In the genomic region with DNA sequence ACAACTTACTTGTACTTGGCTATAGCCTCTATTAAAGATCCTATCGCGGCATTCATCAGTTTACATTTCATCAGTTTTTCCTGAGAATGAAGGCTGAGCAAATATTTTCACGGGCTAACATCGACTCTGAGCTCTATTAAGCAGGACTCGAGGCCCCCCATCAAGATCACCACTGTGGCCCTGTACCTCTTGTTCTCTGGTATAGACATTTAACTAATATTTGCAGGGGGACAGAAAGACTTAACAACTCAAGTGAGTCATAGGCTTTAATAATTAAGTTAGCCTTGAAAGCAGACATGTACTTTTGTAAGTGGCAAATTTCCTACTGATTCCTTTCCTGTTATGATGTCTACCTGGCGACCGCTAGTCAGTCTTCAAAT, we compare ENCODE assay signal across 1 cellular context.
TF ChIP-seq lines count a peak whose summit lies in the region.

No MANE protein-coding gene starts in this region.

TF ChIP-seq in HepG2, 621 proteins besides CTCF, POLR2A, EP300 and RAD21 (continued from another document and continues in another):
- TF ChIP-seq, protein P1, sequence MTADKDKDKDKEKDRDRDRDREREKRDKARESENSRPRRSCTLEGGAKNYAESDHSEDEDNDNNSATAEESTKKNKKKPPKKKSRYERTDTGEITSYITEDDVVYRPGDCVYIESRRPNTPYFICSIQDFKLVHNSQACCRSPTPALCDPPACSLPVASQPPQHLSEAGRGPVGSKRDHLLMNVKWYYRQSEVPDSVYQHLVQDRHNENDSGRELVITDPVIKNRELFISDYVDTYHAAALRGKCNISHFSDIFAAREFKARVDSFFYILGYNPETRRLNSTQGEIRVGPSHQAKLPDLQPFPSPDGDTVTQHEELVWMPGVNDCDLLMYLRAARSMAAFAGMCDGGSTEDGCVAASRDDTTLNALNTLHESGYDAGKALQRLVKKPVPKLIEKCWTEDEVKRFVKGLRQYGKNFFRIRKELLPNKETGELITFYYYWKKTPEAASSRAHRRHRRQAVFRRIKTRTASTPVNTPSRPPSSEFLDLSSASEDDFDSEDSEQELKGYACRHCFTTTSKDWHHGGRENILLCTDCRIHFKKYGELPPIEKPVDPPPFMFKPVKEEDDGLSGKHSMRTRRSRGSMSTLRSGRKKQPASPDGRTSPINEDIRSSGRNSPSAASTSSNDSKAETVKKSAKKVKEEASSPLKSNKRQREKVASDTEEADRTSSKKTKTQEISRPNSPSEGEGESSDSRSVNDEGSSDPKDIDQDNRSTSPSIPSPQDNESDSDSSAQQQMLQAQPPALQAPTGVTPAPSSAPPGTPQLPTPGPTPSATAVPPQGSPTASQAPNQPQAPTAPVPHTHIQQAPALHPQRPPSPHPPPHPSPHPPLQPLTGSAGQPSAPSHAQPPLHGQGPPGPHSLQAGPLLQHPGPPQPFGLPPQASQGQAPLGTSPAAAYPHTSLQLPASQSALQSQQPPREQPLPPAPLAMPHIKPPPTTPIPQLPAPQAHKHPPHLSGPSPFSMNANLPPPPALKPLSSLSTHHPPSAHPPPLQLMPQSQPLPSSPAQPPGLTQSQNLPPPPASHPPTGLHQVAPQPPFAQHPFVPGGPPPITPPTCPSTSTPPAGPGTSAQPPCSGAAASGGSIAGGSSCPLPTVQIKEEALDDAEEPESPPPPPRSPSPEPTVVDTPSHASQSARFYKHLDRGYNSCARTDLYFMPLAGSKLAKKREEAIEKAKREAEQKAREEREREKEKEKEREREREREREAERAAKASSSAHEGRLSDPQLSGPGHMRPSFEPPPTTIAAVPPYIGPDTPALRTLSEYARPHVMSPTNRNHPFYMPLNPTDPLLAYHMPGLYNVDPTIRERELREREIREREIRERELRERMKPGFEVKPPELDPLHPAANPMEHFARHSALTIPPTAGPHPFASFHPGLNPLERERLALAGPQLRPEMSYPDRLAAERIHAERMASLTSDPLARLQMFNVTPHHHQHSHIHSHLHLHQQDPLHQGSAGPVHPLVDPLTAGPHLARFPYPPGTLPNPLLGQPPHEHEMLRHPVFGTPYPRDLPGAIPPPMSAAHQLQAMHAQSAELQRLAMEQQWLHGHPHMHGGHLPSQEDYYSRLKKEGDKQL (CRISPR knock-in tag; IDR thresholded peaks at IDR 0.05; ENCODE audit: low read depth) = peak; percentile 89; the same call in 1 of the 2 replicates
- TF ChIP-seq, protein P2, sequence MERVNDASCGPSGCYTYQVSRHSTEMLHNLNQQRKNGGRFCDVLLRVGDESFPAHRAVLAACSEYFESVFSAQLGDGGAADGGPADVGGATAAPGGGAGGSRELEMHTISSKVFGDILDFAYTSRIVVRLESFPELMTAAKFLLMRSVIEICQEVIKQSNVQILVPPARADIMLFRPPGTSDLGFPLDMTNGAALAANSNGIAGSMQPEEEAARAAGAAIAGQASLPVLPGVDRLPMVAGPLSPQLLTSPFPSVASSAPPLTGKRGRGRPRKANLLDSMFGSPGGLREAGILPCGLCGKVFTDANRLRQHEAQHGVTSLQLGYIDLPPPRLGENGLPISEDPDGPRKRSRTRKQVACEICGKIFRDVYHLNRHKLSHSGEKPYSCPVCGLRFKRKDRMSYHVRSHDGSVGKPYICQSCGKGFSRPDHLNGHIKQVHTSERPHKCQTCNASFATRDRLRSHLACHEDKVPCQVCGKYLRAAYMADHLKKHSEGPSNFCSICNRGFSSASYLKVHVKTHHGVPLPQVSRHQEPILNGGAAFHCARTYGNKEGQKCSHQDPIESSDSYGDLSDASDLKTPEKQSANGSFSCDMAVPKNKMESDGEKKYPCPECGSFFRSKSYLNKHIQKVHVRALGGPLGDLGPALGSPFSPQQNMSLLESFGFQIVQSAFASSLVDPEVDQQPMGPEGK (CRISPR knock-in tag; IDR thresholded peaks at IDR 0.05) = peak; percentile 71
- peak; percentile 67 for TF ChIP-seq PPARG (CRISPR knock-in tag; conservative IDR thresholded peaks at IDR 0.05)
- no peak for TF ChIP-seq ZEB1 (IDR thresholded peaks at IDR 0.05; ENCODE audit: insufficient replicate concordance, low read depth)
- TF ChIP-seq, protein P3, sequence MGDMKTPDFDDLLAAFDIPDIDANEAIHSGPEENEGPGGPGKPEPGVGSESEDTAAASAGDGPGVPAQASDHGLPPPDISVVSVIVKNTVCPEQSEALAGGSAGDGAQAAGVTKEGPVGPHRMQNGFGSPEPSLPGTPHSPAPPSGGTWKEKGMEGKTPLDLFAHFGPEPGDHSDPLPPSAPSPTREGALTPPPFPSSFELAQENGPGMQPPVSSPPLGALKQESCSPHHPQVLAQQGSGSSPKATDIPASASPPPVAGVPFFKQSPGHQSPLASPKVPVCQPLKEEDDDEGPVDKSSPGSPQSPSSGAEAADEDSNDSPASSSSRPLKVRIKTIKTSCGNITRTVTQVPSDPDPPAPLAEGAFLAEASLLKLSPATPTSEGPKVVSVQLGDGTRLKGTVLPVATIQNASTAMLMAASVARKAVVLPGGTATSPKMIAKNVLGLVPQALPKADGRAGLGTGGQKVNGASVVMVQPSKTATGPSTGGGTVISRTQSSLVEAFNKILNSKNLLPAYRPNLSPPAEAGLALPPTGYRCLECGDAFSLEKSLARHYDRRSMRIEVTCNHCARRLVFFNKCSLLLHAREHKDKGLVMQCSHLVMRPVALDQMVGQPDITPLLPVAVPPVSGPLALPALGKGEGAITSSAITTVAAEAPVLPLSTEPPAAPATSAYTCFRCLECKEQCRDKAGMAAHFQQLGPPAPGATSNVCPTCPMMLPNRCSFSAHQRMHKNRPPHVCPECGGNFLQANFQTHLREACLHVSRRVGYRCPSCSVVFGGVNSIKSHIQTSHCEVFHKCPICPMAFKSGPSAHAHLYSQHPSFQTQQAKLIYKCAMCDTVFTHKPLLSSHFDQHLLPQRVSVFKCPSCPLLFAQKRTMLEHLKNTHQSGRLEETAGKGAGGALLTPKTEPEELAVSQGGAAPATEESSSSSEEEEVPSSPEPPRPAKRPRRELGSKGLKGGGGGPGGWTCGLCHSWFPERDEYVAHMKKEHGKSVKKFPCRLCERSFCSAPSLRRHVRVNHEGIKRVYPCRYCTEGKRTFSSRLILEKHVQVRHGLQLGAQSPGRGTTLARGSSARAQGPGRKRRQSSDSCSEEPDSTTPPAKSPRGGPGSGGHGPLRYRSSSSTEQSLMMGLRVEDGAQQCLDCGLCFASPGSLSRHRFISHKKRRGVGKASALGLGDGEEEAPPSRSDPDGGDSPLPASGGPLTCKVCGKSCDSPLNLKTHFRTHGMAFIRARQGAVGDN (CRISPR knock-in tag; IDR thresholded peaks at IDR 0.05) = no peak
- TF ChIP-seq ZNF317 (CRISPR knock-in tag; IDR thresholded peaks at IDR 0.05) = no peak
- peak; percentile 41; the same call in 1 of the 2 replicates for TF ChIP-seq NR2F6 (IDR thresholded peaks at IDR 0.05)
- peak; percentile 56 for TF ChIP-seq NR2F6 (CRISPR knock-in tag; IDR thresholded peaks at IDR 0.05)
- TF ChIP-seq, protein P4, sequence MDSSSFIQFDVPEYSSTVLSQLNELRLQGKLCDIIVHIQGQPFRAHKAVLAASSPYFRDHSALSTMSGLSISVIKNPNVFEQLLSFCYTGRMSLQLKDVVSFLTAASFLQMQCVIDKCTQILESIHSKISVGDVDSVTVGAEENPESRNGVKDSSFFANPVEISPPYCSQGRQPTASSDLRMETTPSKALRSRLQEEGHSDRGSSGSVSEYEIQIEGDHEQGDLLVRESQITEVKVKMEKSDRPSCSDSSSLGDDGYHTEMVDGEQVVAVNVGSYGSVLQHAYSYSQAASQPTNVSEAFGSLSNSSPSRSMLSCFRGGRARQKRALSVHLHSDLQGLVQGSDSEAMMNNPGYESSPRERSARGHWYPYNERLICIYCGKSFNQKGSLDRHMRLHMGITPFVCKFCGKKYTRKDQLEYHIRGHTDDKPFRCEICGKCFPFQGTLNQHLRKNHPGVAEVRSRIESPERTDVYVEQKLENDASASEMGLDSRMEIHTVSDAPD (CRISPR knock-in tag; IDR thresholded peaks at IDR 0.05) = no peak
- TF ChIP-seq, protein P5, sequence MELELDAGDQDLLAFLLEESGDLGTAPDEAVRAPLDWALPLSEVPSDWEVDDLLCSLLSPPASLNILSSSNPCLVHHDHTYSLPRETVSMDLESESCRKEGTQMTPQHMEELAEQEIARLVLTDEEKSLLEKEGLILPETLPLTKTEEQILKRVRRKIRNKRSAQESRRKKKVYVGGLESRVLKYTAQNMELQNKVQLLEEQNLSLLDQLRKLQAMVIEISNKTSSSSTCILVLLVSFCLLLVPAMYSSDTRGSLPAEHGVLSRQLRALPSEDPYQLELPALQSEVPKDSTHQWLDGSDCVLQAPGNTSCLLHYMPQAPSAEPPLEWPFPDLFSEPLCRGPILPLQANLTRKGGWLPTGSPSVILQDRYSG (CRISPR knock-in tag; IDR thresholded peaks at IDR 0.05) = no peak
- TF ChIP-seq CBX5 (CRISPR knock-in tag; IDR thresholded peaks at IDR 0.05; ENCODE audit: borderline replicate concordance) = no peak
- TF ChIP-seq HMG20B (CRISPR knock-in tag; conservative IDR thresholded peaks at IDR 0.05) = 0 out of 2 replicates have a peak, but pooled peaks have one; percentile 33
- no peak for TF ChIP-seq ZNF878 (CRISPR knock-in tag; IDR thresholded peaks at IDR 0.05)
- TF ChIP-seq, protein P6, sequence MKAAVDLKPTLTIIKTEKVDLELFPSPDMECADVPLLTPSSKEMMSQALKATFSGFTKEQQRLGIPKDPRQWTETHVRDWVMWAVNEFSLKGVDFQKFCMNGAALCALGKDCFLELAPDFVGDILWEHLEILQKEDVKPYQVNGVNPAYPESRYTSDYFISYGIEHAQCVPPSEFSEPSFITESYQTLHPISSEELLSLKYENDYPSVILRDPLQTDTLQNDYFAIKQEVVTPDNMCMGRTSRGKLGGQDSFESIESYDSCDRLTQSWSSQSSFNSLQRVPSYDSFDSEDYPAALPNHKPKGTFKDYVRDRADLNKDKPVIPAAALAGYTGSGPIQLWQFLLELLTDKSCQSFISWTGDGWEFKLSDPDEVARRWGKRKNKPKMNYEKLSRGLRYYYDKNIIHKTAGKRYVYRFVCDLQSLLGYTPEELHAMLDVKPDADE (CRISPR knock-in tag; IDR thresholded peaks at IDR 0.05) = no peak
- no peak for TF ChIP-seq ZNF33A (CRISPR knock-in tag; IDR thresholded peaks at IDR 0.05; ENCODE audit: borderline replicate concordance)
- TF ChIP-seq CREM (IDR thresholded peaks at IDR 0.05) = peak; percentile 20; the same call in 1 of the 2 replicates
- TF ChIP-seq CREM (CRISPR knock-in tag; IDR thresholded peaks at IDR 0.05) = no peak
- TF ChIP-seq, protein P7, sequence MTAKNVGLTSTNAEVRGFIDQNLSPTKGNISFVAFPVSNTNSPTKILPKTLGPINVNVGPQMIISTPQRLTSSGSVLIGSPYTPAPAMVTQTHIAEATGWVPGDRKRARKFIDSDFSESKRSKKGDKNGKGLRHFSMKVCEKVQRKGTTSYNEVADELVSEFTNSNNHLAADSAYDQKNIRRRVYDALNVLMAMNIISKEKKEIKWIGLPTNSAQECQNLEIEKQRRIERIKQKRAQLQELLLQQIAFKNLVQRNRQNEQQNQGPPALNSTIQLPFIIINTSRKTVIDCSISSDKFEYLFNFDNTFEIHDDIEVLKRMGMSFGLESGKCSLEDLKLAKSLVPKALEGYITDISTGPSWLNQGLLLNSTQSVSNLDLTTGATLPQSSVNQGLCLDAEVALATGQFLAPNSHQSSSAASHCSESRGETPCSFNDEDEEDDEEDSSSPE (CRISPR knock-in tag; IDR thresholded peaks at IDR 0.05) = no peak
- TF ChIP-seq, protein P8, sequence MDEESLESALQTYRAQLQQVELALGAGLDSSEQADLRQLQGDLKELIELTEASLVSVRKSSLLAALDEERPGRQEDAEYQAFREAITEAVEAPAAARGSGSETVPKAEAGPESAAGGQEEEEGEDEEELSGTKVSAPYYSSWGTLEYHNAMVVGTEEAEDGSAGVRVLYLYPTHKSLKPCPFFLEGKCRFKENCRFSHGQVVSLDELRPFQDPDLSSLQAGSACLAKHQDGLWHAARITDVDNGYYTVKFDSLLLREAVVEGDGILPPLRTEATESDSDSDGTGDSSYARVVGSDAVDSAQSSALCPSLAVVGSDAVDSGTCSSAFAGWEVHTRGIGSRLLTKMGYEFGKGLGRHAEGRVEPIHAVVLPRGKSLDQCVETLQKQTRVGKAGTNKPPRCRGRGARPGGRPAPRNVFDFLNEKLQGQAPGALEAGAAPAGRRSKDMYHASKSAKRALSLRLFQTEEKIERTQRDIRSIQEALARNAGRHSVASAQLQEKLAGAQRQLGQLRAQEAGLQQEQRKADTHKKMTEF (CRISPR knock-in tag; IDR thresholded peaks at IDR 0.05) = 0 out of 2 replicates have a peak, but pooled peaks have one; percentile 28
- TF ChIP-seq ZMYM3 (CRISPR knock-in tag; IDR thresholded peaks at IDR 0.05) = no peak
- TF ChIP-seq, protein P9, sequence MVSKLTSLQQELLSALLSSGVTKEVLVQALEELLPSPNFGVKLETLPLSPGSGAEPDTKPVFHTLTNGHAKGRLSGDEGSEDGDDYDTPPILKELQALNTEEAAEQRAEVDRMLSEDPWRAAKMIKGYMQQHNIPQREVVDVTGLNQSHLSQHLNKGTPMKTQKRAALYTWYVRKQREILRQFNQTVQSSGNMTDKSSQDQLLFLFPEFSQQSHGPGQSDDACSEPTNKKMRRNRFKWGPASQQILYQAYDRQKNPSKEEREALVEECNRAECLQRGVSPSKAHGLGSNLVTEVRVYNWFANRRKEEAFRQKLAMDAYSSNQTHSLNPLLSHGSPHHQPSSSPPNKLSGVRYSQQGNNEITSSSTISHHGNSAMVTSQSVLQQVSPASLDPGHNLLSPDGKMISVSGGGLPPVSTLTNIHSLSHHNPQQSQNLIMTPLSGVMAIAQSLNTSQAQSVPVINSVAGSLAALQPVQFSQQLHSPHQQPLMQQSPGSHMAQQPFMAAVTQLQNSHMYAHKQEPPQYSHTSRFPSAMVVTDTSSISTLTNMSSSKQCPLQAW (CRISPR knock-in tag; IDR thresholded peaks at IDR 0.05) = no peak
- peak; percentile 56; the same call in 1 of the 2 replicates for TF ChIP-seq FOSL1 (CRISPR knock-in tag; IDR thresholded peaks at IDR 0.05; ENCODE audit: borderline replicate concordance)
- TF ChIP-seq CBX2 (IDR thresholded peaks at IDR 0.05; ENCODE audit: low read depth, low read length) = no peak
- no peak for TF ChIP-seq CBX2 (CRISPR knock-in tag; IDR thresholded peaks at IDR 0.05; ENCODE audit: low read depth)
- TF ChIP-seq, protein P10, sequence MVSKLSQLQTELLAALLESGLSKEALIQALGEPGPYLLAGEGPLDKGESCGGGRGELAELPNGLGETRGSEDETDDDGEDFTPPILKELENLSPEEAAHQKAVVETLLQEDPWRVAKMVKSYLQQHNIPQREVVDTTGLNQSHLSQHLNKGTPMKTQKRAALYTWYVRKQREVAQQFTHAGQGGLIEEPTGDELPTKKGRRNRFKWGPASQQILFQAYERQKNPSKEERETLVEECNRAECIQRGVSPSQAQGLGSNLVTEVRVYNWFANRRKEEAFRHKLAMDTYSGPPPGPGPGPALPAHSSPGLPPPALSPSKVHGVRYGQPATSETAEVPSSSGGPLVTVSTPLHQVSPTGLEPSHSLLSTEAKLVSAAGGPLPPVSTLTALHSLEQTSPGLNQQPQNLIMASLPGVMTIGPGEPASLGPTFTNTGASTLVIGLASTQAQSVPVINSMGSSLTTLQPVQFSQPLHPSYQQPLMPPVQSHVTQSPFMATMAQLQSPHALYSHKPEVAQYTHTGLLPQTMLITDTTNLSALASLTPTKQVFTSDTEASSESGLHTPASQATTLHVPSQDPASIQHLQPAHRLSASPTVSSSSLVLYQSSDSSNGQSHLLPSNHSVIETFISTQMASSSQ (IDR thresholded peaks at IDR 0.05; ENCODE audit: low read depth) = 0 out of 2 replicates have a peak, but pooled peaks have one; percentile 21
- TF ChIP-seq, protein P10 (CRISPR knock-in tag; IDR thresholded peaks at IDR 0.05; ENCODE audit: borderline replicate concordance) = peak; percentile 46; the same call in 1 of the 2 replicates
